Comparison of ENCODE assay signal across 19 cellular contexts in the genomic region with DNA sequence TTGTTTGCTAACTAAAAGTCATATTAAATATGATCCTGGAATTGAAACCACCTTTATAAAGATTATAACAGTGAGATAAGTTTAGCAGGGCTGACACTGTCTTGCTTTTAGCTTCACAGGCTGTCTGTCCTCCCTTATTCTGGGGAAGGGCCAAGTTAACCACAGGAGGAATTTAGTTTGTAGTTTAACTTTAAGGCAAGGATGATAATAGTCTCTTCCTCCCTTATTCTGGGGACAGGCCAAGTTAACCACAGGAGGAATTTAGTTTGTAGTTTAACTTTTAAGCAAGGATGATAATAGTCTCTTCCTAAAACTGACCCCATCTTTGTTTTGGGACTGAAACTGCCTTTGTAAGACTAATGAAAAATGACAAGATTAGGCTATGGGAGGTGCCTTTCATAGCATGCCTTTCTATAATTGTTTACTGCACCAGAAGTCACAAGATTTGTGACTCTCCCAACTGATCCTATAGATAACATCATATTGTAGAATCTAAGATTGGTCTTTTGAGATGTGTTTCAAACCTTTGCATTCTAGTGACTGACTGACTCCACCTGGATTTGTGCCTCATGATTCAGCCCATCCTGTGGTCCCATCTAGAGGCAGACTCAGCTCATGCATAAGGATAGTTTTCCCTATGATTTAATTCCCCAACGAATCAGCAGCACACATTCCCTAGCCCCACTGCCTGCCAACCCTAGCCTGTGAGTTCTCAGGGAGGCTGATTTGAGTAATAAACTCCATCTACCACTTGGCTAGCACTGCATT.
A peak's percentile ranks its signal among the peaks of the same experiment; 100 is the strongest.
DNase-seq lines count a peak whose midpoint lies in the region; ATAC-seq, FAIRE-seq and TF ChIP-seq lines count a peak whose summit lies in the region.
"Had no signal": no experiment of that assay in that cellular context is flagged by ENCODE, and none has a peak within 500 bp of the region (broad histone marks: within the 10 kb centered on the region; RNA-seq: fewer than 3 reads in every experiment).

No MANE protein-coding gene starts in this region.

- TF ChIP-seq POLR2A in spleen (IDR thresholded peaks at IDR 0.05), result no peak

- no peaks in the 10 kb centered on the region; the same call in none of the 2 replicates for H3K27me3 Mint-ChIP-seq in HFFc6 (ENCODE audit: insufficient read depth)
- no peaks in the 10 kb centered on the region for H3K27me3 Mint-ChIP-seq in astrocyte (ENCODE audit: low read depth, unreplicated experiment)
- H3K27me3 Mint-ChIP-seq in stimulated activated memory B cell treated with anti-CD40 and anti-IgM and Interleukin-4, amounts not matched to agents 10 μg/mL and 1 μg/mL and 100 μg/mL, for 72 hours, result no peaks in the 10 kb centered on the region
- H3K27me3 Mint-ChIP-seq: activated CD4-positive, alpha-beta memory T cell treated with anti-CD3 and anti-CD28 coated beads, Interleukin-2, amount 10 ng/mL, durations not matched to agents 7 days and 5 days had no signal

- H3K27ac ChIP-seq in astrocyte (ENCODE audit: low read depth, low read length) (no peak overlapping the region), spleen (no peak overlapping the region), kidney (ENCODE audit: low read depth in 2 of 2, low read length in 2 of 2) (no peak overlapping the region)
- H3K27ac ChIP-seq: HL-60, SJCRH30 had no signal

- no peaks in the 10 kb centered on the region for H4K20me1 ChIP-seq in astrocyte (ENCODE audit: insufficient read depth, low read length)

- H3K27me3 ChIP-seq in astrocyte (ENCODE audit: insufficient read depth, low read length) (no peaks in the 10 kb centered on the region), spleen (replicated peaks in 1 of 7) (no peaks in the 10 kb centered on the region)
- H3K27me3 ChIP-seq: dorsolateral prefrontal cortex, SJCRH30 had no signal

- no peaks in the 10 kb centered on the region for H3K4me1 ChIP-seq in astrocyte (ENCODE audit: insufficient read depth, low read length)
- H3K4me1 ChIP-seq in spleen, result no peaks in the 10 kb centered on the region
- H3K4me1 ChIP-seq in kidney (ENCODE audit: control insufficient read depth in 1 of 2, insufficient read depth in 1 of 2, low read depth in 1 of 2, low read length in 2 of 2), result no peaks in the 10 kb centered on the region
- H3K4me1 ChIP-seq: Caco-2 had no signal

- DNase-seq in HFFc6, result peak; percentile 77
- peak; percentile 71 for DNase-seq in astrocyte (ENCODE audit: low read depth)
- DNase-seq in foreskin melanocyte, result peak; percentile 21
- DNase-seq in spleen, result no peak
- DNase-seq in kidney, result no peak
- no peak for DNase-seq in occipital lobe (lab: John Stamatoyannopoulos, UW)
- DNase-seq: activated CD4-positive, alpha-beta memory T cell treated with anti-CD3 and anti-CD28 coated beads, Interleukin-2, amount 10 ng/mL, durations not matched to agents 7 days and 5 days; amygdala; Caco-2; dorsolateral prefrontal cortex; glutamatergic neuron; NCI-H1930; retina; stimulated activated naive CD4-positive, alpha-beta T cell treated with Interleukin-2 at 50 U/mL for 16 hours had no signal

- H3K4me2 ChIP-seq in astrocyte (ENCODE audit: low read length), result no peak overlapping the region

- H3K4me1 Mint-ChIP-seq in HFFc6 (ENCODE audit: low read depth), result peaks cover 32% of the 10 kb centered on the region
- peaks cover 16% of the 10 kb centered on the region for H3K4me1 Mint-ChIP-seq in astrocyte (ENCODE audit: low read depth, unreplicated experiment)
- H3K4me1 Mint-ChIP-seq in stimulated activated memory B cell treated with anti-CD40 and anti-IgM and Interleukin-4, amounts not matched to agents 10 μg/mL and 1 μg/mL and 100 μg/mL, for 72 hours, result no peaks in the 10 kb centered on the region
- H3K4me1 Mint-ChIP-seq: activated CD4-positive, alpha-beta memory T cell treated with anti-CD3 and anti-CD28 coated beads, Interleukin-2, amount 10 ng/mL, durations not matched to agents 7 days and 5 days had no signal

- no peak overlapping the region for H2AFZ ChIP-seq in astrocyte (ENCODE audit: low read depth, low read length)

- H3K36me3 Mint-ChIP-seq in HFFc6 (ENCODE audit: low read depth) (peaks cover 27% of the 10 kb centered on the region), astrocyte (ENCODE audit: low read depth, unreplicated experiment) (no peaks in the 10 kb centered on the region)
- H3K36me3 Mint-ChIP-seq in stimulated activated memory B cell treated with anti-CD40 and anti-IgM and Interleukin-4, amounts not matched to agents 10 μg/mL and 1 μg/mL and 100 μg/mL, for 72 hours, result no peaks in the 10 kb centered on the region

- FAIRE-seq in astrocyte (lab: Jason Lieb, UNC) (peak; percentile 97), kidney (lab: Jason Lieb, UNC) (no peak)
- FAIRE-seq: H1, keratinocyte had no signal

- no peaks in the 10 kb centered on the region for H3K79me2 ChIP-seq in astrocyte (ENCODE audit: insufficient read depth, low read length)

- 50 to 85% (median 70%) methylated on average over 1 of the region's 1 CpG for WGBS in spleen, 5 donors

- intact Hi-C loops in spleen (cut with DNase I; ENCODE audit: low total_unique reads) (no loop called here), kidney (cut with DNase I) (no loop called here)

- no peak overlapping the region for H3K9ac ChIP-seq in astrocyte (ENCODE audit: low read length)
- H3K9ac ChIP-seq in kidney (ENCODE audit: low read length in 2 of 2), result no peak overlapping the region

- TF ChIP-seq CTCF in HFFc6 (IDR thresholded peaks at IDR 0.05) (peak; percentile 11; the same call in 1 of the 2 replicates), astrocyte (IDR thresholded peaks at IDR 0.05; ENCODE audit: insufficient read depth, low read depth, low read length) (no peak), spleen (IDR thresholded peaks at IDR 0.05 in 8 of 11, conservative IDR thresholded peaks at IDR 0.05 in 3 of 11) (no peak), kidney (IDR thresholded peaks at IDR 0.05; ENCODE audit: borderline replicate concordance, extremely low read depth, insufficient read depth) (no peak)

- peak overlapping the region; percentile 55 for H3K4me3 Mint-ChIP-seq in HFFc6
- no peak overlapping the region for H3K4me3 Mint-ChIP-seq in astrocyte (ENCODE audit: unreplicated experiment)
- H3K4me3 Mint-ChIP-seq in stimulated activated memory B cell treated with anti-CD40 and anti-IgM and Interleukin-4, amounts not matched to agents 10 μg/mL and 1 μg/mL and 100 μg/mL, for 72 hours, result no peak overlapping the region
- H3K4me3 Mint-ChIP-seq: activated CD4-positive, alpha-beta memory T cell treated with anti-CD3 and anti-CD28 coated beads, Interleukin-2, amount 10 ng/mL, durations not matched to agents 7 days and 5 days had no signal

- peak overlapping the region; percentile 70 for H3K27ac Mint-ChIP-seq in HFFc6
- peak overlapping the region; percentile 30 for H3K27ac Mint-ChIP-seq in astrocyte (ENCODE audit: unreplicated experiment)
- no peak overlapping the region for H3K27ac Mint-ChIP-seq in stimulated activated memory B cell treated with anti-CD40 and anti-IgM and Interleukin-4, amounts not matched to agents 10 μg/mL and 1 μg/mL and 100 μg/mL, for 72 hours
- H3K27ac Mint-ChIP-seq: activated CD4-positive, alpha-beta memory T cell treated with anti-CD3 and anti-CD28 coated beads, Interleukin-2, amount 10 ng/mL, durations not matched to agents 7 days and 5 days had no signal

- no peak for ATAC-seq in stimulated activated memory B cell treated with anti-CD40 and anti-IgM and Interleukin-4, amounts not matched to agents 10 μg/mL and 1 μg/mL and 100 μg/mL, for 72 hours

- no peaks in the 10 kb centered on the region for H3K9me3 ChIP-seq in astrocyte (ENCODE audit: insufficient read depth, low read depth, low read length)
- H3K9me3 ChIP-seq in spleen, result peaks cover 0 to 10% (median 0%) of the 10 kb centered on the region in 8 donors
- H3K9me3 ChIP-seq in kidney (ENCODE audit: control insufficient read depth in 1 of 2, low read length in 2 of 2), result no peaks in the 10 kb centered on the region
- H3K9me3 ChIP-seq: Caco-2, SJCRH30 had no signal

- H3K36me3 ChIP-seq in astrocyte (ENCODE audit: insufficient read depth, low read length), result no peaks in the 10 kb centered on the region
- H3K36me3 ChIP-seq in spleen, result no peaks in the 10 kb centered on the region
- H3K36me3 ChIP-seq in kidney (ENCODE audit: control insufficient read depth in 1 of 2, insufficient read depth in 2 of 2, low read length in 2 of 2), result no peaks in the 10 kb centered on the region
- H3K36me3 ChIP-seq: SJCRH30 had no signal

- H3K9me3 Mint-ChIP-seq in HFFc6 (peaks cover 5% of the 10 kb centered on the region), astrocyte (ENCODE audit: unreplicated experiment) (no peaks in the 10 kb centered on the region)
- H3K9me3 Mint-ChIP-seq in stimulated activated memory B cell treated with anti-CD40 and anti-IgM and Interleukin-4, amounts not matched to agents 10 μg/mL and 1 μg/mL and 100 μg/mL, for 72 hours, result no peaks in the 10 kb centered on the region

- H3K4me3 ChIP-seq in astrocyte (ENCODE audit: insufficient read depth, low read depth, low read length) (no peak overlapping the region), spleen (no peak overlapping the region), kidney (ENCODE audit: low read length in 2 of 2) (no peak overlapping the region)
- H3K4me3 ChIP-seq: dorsolateral prefrontal cortex, SJCRH30 had no signal

Comparison
In these comparisons a context has a peak if more than half of its experiments do, and no peak if none do; other contexts are left out.
1. DNase-seq: peak in HFFc6 (single experiment), astrocyte (single experiment) and foreskin melanocyte (single experiment); none in spleen (single experiment), kidney (single experiment) and occipital lobe (single experiment).